Comparison of ENCODE assay signal across 8 cellular contexts in the genomic region with DNA sequence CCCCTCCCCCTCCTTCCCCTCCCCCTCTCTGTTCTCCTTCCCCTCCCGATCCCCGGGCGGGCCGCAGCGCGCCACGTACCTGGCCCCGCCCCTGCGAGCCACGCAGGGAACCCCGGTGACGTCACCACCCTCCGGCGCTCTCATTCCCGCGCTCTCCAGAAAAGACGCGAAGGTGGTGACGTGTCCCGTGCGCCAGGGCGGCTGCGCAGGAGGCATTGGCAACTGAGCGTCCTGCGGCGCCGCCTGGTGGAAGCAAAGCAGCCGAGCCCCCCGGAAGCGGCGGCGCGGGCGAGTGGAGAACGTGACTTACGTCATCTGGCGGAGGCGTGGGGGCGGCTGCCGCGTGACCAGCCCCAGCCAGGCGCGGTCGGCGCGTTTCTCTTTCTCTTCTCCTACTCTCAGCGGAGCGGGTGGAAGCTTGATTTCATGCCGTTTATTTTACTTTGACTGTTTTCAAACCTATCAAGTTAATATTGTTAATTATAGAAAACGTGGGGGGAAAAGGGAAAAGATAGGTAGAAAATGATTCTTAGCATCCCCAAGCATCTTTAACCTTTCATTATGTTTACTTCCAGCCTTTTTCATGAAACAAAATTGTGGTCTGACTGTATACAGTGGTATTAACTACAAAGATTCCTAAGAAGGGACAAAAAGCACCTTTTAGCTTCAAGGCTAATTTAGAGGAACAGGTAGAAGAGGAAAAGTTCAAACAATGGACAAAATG. TPM values are rescaled to one million over a fixed set of nuclear protein-coding genes. Genes with fewer than 3 reads are reported as not detected.
DNase-seq lines count a peak whose midpoint lies in the region; ATAC-seq and TF ChIP-seq lines count a peak whose summit lies in the region.

No MANE protein-coding gene starts in this region.

- dilution Hi-C loops in mammary epithelial cell (cut with HindIII; ENCODE audit: low sequenced_read_pairs) = loop anchor here (5.0 to 10.0 kb wide), 4 partner anchors 40 to 235 kb away; no protein-coding TSS in a partner anchor

- intact Hi-C loops in mammary epithelial cell (cut with micrococcal nuclease) = loop anchor here (1.0 to 10.0 kb wide), 8 partner anchors 18 to 418 kb away; partner anchors contain the start of gene GMCL1

- peak; percentile 95 for DNase-seq in AG09309 (ENCODE audit: low read depth)
- peak; percentile 95 for DNase-seq in NCI-H2196 (lab: John Stamatoyannopoulos, UW; ENCODE audit: unreplicated experiment)
- DNase-seq in mammary epithelial cell = peak; percentile 99
- DNase-seq in iPS-NIHi7 (ENCODE audit: extremely low spot score) = peak; percentile 96
- DNase-seq in smooth muscle cell (lab: John Stamatoyannopoulos, UW; ENCODE audit: unreplicated experiment) = peak; percentile 98

- TSS peak; percentile 96 for BruUV-seq in mammary epithelial cell (replicated peaks; lab: Mats Ljungman, UMichigan)

- CTCF ChIA-PET in mammary epithelial cell (lab: Charles Lee; ENCODE audit: low non-redundant PET) = interaction anchor here (0.7 to 1.6 kb wide), 2 partner anchors 228 to 229 kb away, joined by 9 to 19 read pairs; partner anchors contain the start of gene MXD1

- H3K27ac ChIP-seq in VCaP (peak overlapping the region; percentile 94), mammary epithelial cell (ENCODE audit: insufficient read depth, low read depth, low read length) (peak overlapping the region; percentile 90), smooth muscle cell (ENCODE audit: low read depth) (peak overlapping the region; percentile 100)

- H3K9me3 ChIP-seq in mammary epithelial cell (replicated peaks; ENCODE audit: insufficient read depth, low read length) = no peaks in the 10 kb centered on the region
- no peaks in the 10 kb centered on the region for H3K9me3 ChIP-seq in smooth muscle cell (replicated peaks; ENCODE audit: low read depth)

- H3K4me2 ChIP-seq in mammary epithelial cell (ENCODE audit: insufficient read depth, low read depth, low read length) (peak overlapping the region; percentile 60), smooth muscle cell (peak overlapping the region; percentile 78)

- ATAC-seq in GM18907 (IDR thresholded peaks at IDR 0.05; ENCODE audit: unreplicated experiment) = peak; percentile 73
- ATAC-seq in HG03139 (IDR thresholded peaks at IDR 0.05; ENCODE audit: unreplicated experiment) = peak; percentile 61

- H3K79me2 ChIP-seq in mammary epithelial cell (ENCODE audit: insufficient read depth, low read length) (no peaks in the 10 kb centered on the region), smooth muscle cell (ENCODE audit: low read depth) (no peaks in the 10 kb centered on the region)

- peak overlapping the region; percentile 53 for H2AFZ ChIP-seq in mammary epithelial cell (ENCODE audit: low read depth, low read length)
- peak overlapping the region; percentile 21 for H2AFZ ChIP-seq in smooth muscle cell (ENCODE audit: low read depth)

- peaks cover 6% of the 10 kb centered on the region for H3F3A ChIP-seq in smooth muscle cell (ENCODE audit: low read depth)

- WGBS in mammary epithelial cell (ENCODE audit: low coverage, missing lambda C conversion rate) = 3% methylated on average over 16 of the region's 50 CpGs
- 1% methylated on average over 36 of the region's 50 CpGs for WGBS in smooth muscle cell (ENCODE audit: low lambda C conversion rate)

- no peaks in the 10 kb centered on the region for H3K36me3 ChIP-seq in mammary epithelial cell (ENCODE audit: insufficient read depth, low read length)
- no peaks in the 10 kb centered on the region for H3K36me3 ChIP-seq in smooth muscle cell (ENCODE audit: low read depth)

- peaks cover 36% of the 10 kb centered on the region for H3K4me1 ChIP-seq in mammary epithelial cell (ENCODE audit: insufficient read depth, low read length)
- peaks cover 16% of the 10 kb centered on the region for H3K4me1 ChIP-seq in smooth muscle cell (ENCODE audit: low read depth)

- in situ Hi-C loops in mammary epithelial cell (cut with MboI; ENCODE audit: low sequenced_read_pairs in 2 of 2) = loop anchor here (5.0 to 10.0 kb wide), 3 partner anchors 55 to 228 kb away; partner anchors contain the start of genes MXD1 (in 2 of the 2) and PCBP1 (in 1 of the 2)

- no peaks in the 10 kb centered on the region for H3K27me3 ChIP-seq in mammary epithelial cell (ENCODE audit: insufficient read depth, low read length)
- H3K27me3 ChIP-seq in smooth muscle cell (ENCODE audit: low read depth) = no peaks in the 10 kb centered on the region

- H3K4me3 ChIP-seq in AG09309 (ENCODE audit: control insufficient read depth, low read depth, low read length) (peak overlapping the region; percentile 47), mammary epithelial cell (replicated peaks in 1 of 3; ENCODE audit: insufficient read depth in 1 of 3, low read depth in 2 of 3, low read length in 3 of 3) (peak overlapping the region; percentile 42 to 56 (median 54)), smooth muscle cell (peak overlapping the region; percentile 51)

- H4K20me1 ChIP-seq in mammary epithelial cell (ENCODE audit: insufficient read depth, low read length) (no peaks in the 10 kb centered on the region), smooth muscle cell (ENCODE audit: low read depth) (no peaks in the 10 kb centered on the region)

- peak overlapping the region; percentile 91 for H3K9ac ChIP-seq in mammary epithelial cell (ENCODE audit: insufficient read depth, low read length)
- peak overlapping the region; percentile 97 for H3K9ac ChIP-seq in smooth muscle cell (ENCODE audit: low read depth)

- TF ChIP-seq CTCF in AG09309 (IDR thresholded peaks at IDR 0.05; ENCODE audit: control insufficient read depth, insufficient read depth, low read depth, low read length, missing control alignments) = peak; percentile 90
- TF ChIP-seq CTCF in VCaP (conservative IDR thresholded peaks at IDR 0.05) = peak; percentile 96
- peak; percentile 87 to 98 for TF ChIP-seq CTCF in mammary epithelial cell (conservative IDR thresholded peaks at IDR 0.05 in 1 of 2, IDR thresholded peaks at IDR 0.05 in 1 of 2; ENCODE audit: extremely low read depth in 1 of 2, insufficient read depth in 1 of 2, low read depth in 1 of 2, low read length in 2 of 2)
- TF ChIP-seq CTCF in smooth muscle cell (IDR thresholded peaks at IDR 0.05; ENCODE audit: borderline replicate concordance, insufficient read depth, poor library complexity, severe bottlenecking) = peak; percentile 92

RNA-seq across cellular contexts. Expression of gene C2orf42, which starts 48.1 kb away (rescaled TPM):
- 10 to 100 TPM; 17.3 to 20.2 TPM for total RNA-seq in mammary epithelial cell
- 8.5 TPM for polyA plus RNA-seq in mammary epithelial cell
- 6.5 TPM for polyA minus RNA-seq in mammary epithelial cell
- 9.4 and 15.2 TPM in 2 replicates for total RNA-seq in smooth muscle cell
- polyA plus RNA-seq in smooth muscle cell = 7.2 and 7.8 TPM in 2 replicates

RNA-seq across cellular contexts. Expression of gene PCBP1, which starts 55.5 kb away (rescaled TPM):
- total RNA-seq in mammary epithelial cell (100 to 1,000 TPM in 1 of 2 donors, 10 to 100 TPM in 1; 47.2 to 258 TPM), smooth muscle cell (90.7 and 109 TPM in 2 replicates)
- polyA plus RNA-seq in mammary epithelial cell (128 TPM), smooth muscle cell (145 and 150 TPM in 2 replicates)
- 119 TPM for polyA minus RNA-seq in mammary epithelial cell

Comparison
In these comparisons a context has a peak if more than half of its experiments do, and no peak if none do; other contexts are left out.
1. Peak in every context shown above with its lines: DNase-seq, ATAC-seq, H3K4me3 ChIP-seq and H3K27ac ChIP-seq.